ENCODE assay signal across 10 cellular contexts in the genomic region with DNA sequence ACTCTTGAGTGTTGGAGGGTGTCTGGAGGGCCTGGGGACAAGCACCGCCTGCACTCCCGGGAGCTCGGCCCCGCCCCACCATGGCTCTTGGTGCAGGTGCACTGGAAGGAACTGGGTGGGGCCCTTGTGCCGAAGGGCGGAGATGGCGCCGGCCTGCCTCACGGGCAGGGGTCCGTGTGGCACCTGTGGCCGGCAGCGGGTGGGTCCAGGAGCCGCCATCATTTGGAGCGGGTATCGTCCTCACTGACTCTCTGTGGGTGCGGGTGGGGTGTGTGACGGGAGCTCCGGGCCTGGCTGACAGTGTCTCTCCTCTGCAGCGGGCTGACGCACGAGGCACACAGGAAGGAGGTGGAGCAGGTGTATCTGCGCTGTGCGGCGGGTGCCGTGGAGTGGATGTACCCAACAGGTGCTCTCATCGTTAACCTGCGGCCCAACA. TPM values are rescaled to one million over a fixed set of nuclear protein-coding genes. Genes with fewer than 3 reads are reported as not detected.
DNase-seq lines count a peak whose midpoint lies in the region; ATAC-seq, FAIRE-seq and TF ChIP-seq lines count a peak whose summit lies in the region.
"Had no signal": no experiment of that assay in that cellular context is flagged by ENCODE, and none has a peak within 500 bp of the region (broad histone marks: within the 10 kb centered on the region; RNA-seq: fewer than 3 reads in every experiment).

No MANE protein-coding gene starts in this region.

- no peak for TF ChIP-seq RAD21 in K562 (CRISPR knock-in tag; conservative IDR thresholded peaks at IDR 0.05 in 1 of 2, IDR thresholded peaks at IDR 0.05 in 1 of 2)

- no peak for TF ChIP-seq EP300 in K562 (IDR thresholded peaks at IDR 0.05; ENCODE audit: low read length)

- peak overlapping the region in 4 of 11 experiments; percentile 48 to 98 (median 60); a peak in 7 of 22 replicates for H3K9ac ChIP-seq in BLaER1 treated with 17β-estradiol and CSF1 and Interleukin-3, amounts not matched to agents 10 nM and 100 nM
- peak overlapping the region in 1 of 2 experiments; percentile 35; a peak in 2 of 4 replicates for H3K9ac ChIP-seq in K562 (ENCODE audit: insufficient read depth in 1 of 2, low read depth in 2 of 2, low read length in 2 of 2)

- peaks cover 7% of the 10 kb centered on the region for H3K4me1 Mint-ChIP-seq in neural crest cell

- intact Hi-C loops in K562 (cut with micrococcal nuclease), result no loop called here

- CTCF ChIA-PET in HEK293 (lab: Yijun Ruan, JAX), result interaction anchor here (0.6 kb wide), 1 partner anchor 20 kb away, joined by 3 read pairs; no protein-coding TSS in a partner anchor
- CTCF ChIA-PET in K562 (lab: Yijun Ruan, JAX; ENCODE audit: low intra/inter-chr PET ratio), result no interaction called here

- no peak overlapping the region for H3K27ac Mint-ChIP-seq in neural crest cell (ENCODE audit: unreplicated experiment)

- H3K4me3 Mint-ChIP-seq in neural crest cell, result peak overlapping the region; percentile 41
- H3K4me3 Mint-ChIP-seq: activated naive CD8-positive, alpha-beta T cell treated with anti-CD3 and anti-CD28 coated beads for 36 hours had no signal

- H3K36me3 ChIP-seq in BLaER1 treated with 17β-estradiol and CSF1 and Interleukin-3, amounts not matched to agents 10 nM and 100 nM, result peaks cover 0 to 87% (median 0%) of the 10 kb centered on the region in 11 experiments; a peak in 12 of 22 replicates
- H3K36me3 ChIP-seq in HEK293 (ENCODE audit: control insufficient read depth in 2 of 2, insufficient read depth in 1 of 2, low read length in 2 of 2) (peaks cover 0 to 24% of the 10 kb centered on the region in 2 experiments; a peak in 1 of 3 replicates), K562 (ENCODE audit: control insufficient read depth, insufficient read depth, low read length) (peaks cover 63% of the 10 kb centered on the region; the same call in 2 of the 3 replicates)

- no peaks in the 10 kb centered on the region for H3K9me3 ChIP-seq in BLaER1 treated with 17β-estradiol and CSF1 and Interleukin-3, amounts not matched to agents 10 nM and 100 nM (replicated peaks in 1 of 11)
- H3K9me3 ChIP-seq in HEK293 (ENCODE audit: control insufficient read depth, insufficient read depth, low read depth, low read length) (no peaks in the 10 kb centered on the region), K562 (replicated peaks; ENCODE audit: control insufficient read depth, insufficient read depth, low read depth, low read length) (no peaks in the 10 kb centered on the region)

- no peaks in the 10 kb centered on the region for H3K36me3 Mint-ChIP-seq in neural crest cell (ENCODE audit: low read depth)
- H3K36me3 Mint-ChIP-seq: activated naive CD8-positive, alpha-beta T cell treated with anti-CD3 and anti-CD28 coated beads for 36 hours had no signal

- DNase-seq in K562 (ENCODE audit: extremely low read depth in 1 of 4, low spot score in 3 of 4), result no peak
- DNase-seq in neural crest cell (ENCODE audit: low read depth, low spot score), result no peak
- no peak for DNase-seq in NOMO-1 treated with dmso at 0.1 percent for 144 hours (lab: John Stamatoyannopoulos, UW; ENCODE audit: unreplicated experiment)
- DNase-seq in hypothalamus (lab: John Stamatoyannopoulos, UW), result no peak
- no peak for DNase-seq in NCI-H82 (lab: John Stamatoyannopoulos, UW)
- DNase-seq: activated naive CD8-positive, alpha-beta T cell treated with anti-CD3 and anti-CD28 coated beads for 36 hours; retina had no signal

- no peak for TF ChIP-seq CTCF in HEK293 (tag by site-specific recombination; IDR thresholded peaks at IDR 0.05)
- TF ChIP-seq CTCF in K562 (IDR thresholded peaks at IDR 0.05 in 2 of 3, conservative IDR thresholded peaks at IDR 0.05 in 1 of 3; ENCODE audit: insufficient read depth in 2 of 3, low read depth in 1 of 3, low read length in 3 of 3), result no peak
- TF ChIP-seq CTCF in neural crest cell (conservative IDR thresholded peaks at IDR 0.05), result no peak

- TF ChIP-seq POLR2A in K562 (conservative IDR thresholded peaks at IDR 0.05), result no peak

- peaks cover 20% of the 10 kb centered on the region for H3K27me3 Mint-ChIP-seq in neural crest cell (ENCODE audit: low read depth)

- peaks cover 0 to 78% (median 39%) of the 10 kb centered on the region in 11 experiments; a peak in 19 of 22 replicates for H3K27me3 ChIP-seq in BLaER1 treated with 17β-estradiol and CSF1 and Interleukin-3, amounts not matched to agents 10 nM and 100 nM
- no peaks in the 10 kb centered on the region for H3K27me3 ChIP-seq in K562 (ENCODE audit: control insufficient read depth in 2 of 2, insufficient read depth in 2 of 2, low read length in 2 of 2)

- H3K9me3 Mint-ChIP-seq in neural crest cell, result no peaks in the 10 kb centered on the region
- H3K9me3 Mint-ChIP-seq: activated naive CD8-positive, alpha-beta T cell treated with anti-CD3 and anti-CD28 coated beads for 36 hours had no signal

- peaks cover 64% of the 10 kb centered on the region for H3K79me2 ChIP-seq in K562 (ENCODE audit: control insufficient read depth, insufficient read depth, low read length)

- H3K4me1 ChIP-seq in BLaER1 treated with 17β-estradiol and CSF1 and Interleukin-3, amounts not matched to agents 10 nM and 100 nM, result peaks cover 75 to 88% (median 80%) of the 10 kb centered on the region in 10 experiments
- H3K4me1 ChIP-seq in HEK293 (ENCODE audit: control insufficient read depth, insufficient read depth, low read length) (peaks cover 7% of the 10 kb centered on the region), K562 (replicated peaks in 1 of 2; ENCODE audit: control insufficient read depth in 2 of 2, insufficient read depth in 2 of 2, low read length in 2 of 2) (peaks cover 18 to 89% of the 10 kb centered on the region in 2 experiments)

- WGBS in K562 (ENCODE audit: insufficient coverage, low coverage, missing lambda C conversion rate), result 95% methylated on average over 20 of the region's 27 CpGs

- no peak for FAIRE-seq in K562 (lab: Jason Lieb, UNC)

- H3K9me1 ChIP-seq in K562 (ENCODE audit: control insufficient read depth, insufficient read depth, low read length), result peaks cover 3% of the 10 kb centered on the region

- H3K4me2 ChIP-seq in BLaER1 treated with 17β-estradiol and CSF1 and Interleukin-3, amounts not matched to agents 10 nM and 100 nM, result peak overlapping the region; percentile 65 to 100 (median 96)
- no peak overlapping the region for H3K4me2 ChIP-seq in K562 (ENCODE audit: insufficient read depth, low read length)

- in situ Hi-C loops in K562 (cut with MboI), result no loop called here

- no peak overlapping the region for H2AFZ ChIP-seq in K562 (ENCODE audit: low read depth, low read length)

- POLR2A ChIA-PET in HEK293 (lab: Yijun Ruan, JAX) (no interaction called here), K562 (lab: Yijun Ruan, JAX) (no interaction called here)

- H4K20me1 ChIP-seq in BLaER1 treated with 17β-estradiol and CSF1 and Interleukin-3, amounts not matched to agents 10 nM and 100 nM, result peaks cover 77 to 95% (median 89%) of the 10 kb centered on the region in 11 experiments
- H4K20me1 ChIP-seq in K562 (replicated peaks; ENCODE audit: control insufficient read depth, insufficient read depth, low read length), result peaks cover 51% of the 10 kb centered on the region

- ATAC-seq in K562 (no peak), GM21447 (IDR thresholded peaks at IDR 0.05; ENCODE audit: unreplicated experiment) (no peak)

- BruUV-seq in K562 (replicated peaks; lab: Mats Ljungman, UMichigan), result no TSS peak

- peak overlapping the region in 1 of 11 experiments; percentile 45; a peak in 1 of 22 replicates for H3K27ac ChIP-seq in BLaER1 treated with 17β-estradiol and CSF1 and Interleukin-3, amounts not matched to agents 10 nM and 100 nM
- H3K27ac ChIP-seq in HEK293 (ENCODE audit: extremely low read depth, low read depth, low read length) (0 out of 2 replicates have a peak overlapping the region, but pooled peaks have one; percentile 27), K562 (ENCODE audit: extremely low read depth, low read depth, low read length) (no peak overlapping the region)

- H3K4me3 ChIP-seq in BLaER1 treated with 17β-estradiol and CSF1 and Interleukin-3, amounts not matched to agents 10 nM and 100 nM, result peak overlapping the region in 4 of 10 experiments; percentile 12 to 97 (median 27); a peak in 3 of 20 replicates
- H3K4me3 ChIP-seq in HEK293 (ENCODE audit: low read depth, low read length), result no peak overlapping the region
- H3K4me3 ChIP-seq in K562, result no peak overlapping the region

TF ChIP-seq in HEK293, 187 proteins besides CTCF, POLR2A, EP300 and RAD21 (continues in another document):
- TF ChIP-seq TRIM28 (IDR thresholded peaks at IDR 0.05; ENCODE audit: borderline replicate concordance, low read length), result no peak
- TF ChIP-seq BCL11B (tag by site-specific recombination; IDR thresholded peaks at IDR 0.05; ENCODE audit: low read depth), result no peak

TF ChIP-seq in K562, 482 proteins besides CTCF, POLR2A, EP300 and RAD21:
- TF ChIP-seq POLR2G (IDR thresholded peaks at IDR 0.05; ENCODE audit: low read depth, low read length) (peak; percentile 53), GTF2E2 (tag; IDR thresholded peaks at IDR 0.05) (no peak), ZNF57 (CRISPR knock-in tag; IDR thresholded peaks at IDR 0.05) (no peak)

RNA-seq across cellular contexts. Expression of gene METRNL, which starts 5.2 kb away (rescaled TPM):
- 12.2 and 22.8 TPM in 2 replicates for total RNA-seq in K562 (2011; cell fraction: chromatin; rRNA removed; ENCODE audit: low replicate concordance)
- 23.4 and 25.7 TPM in 2 replicates for total RNA-seq in K562 (2011; cell fraction: nucleolus; rRNA removed)
- 12.5 and 12.8 TPM in 2 replicates for total RNA-seq in K562 (2011; cell fraction: nucleoplasm; rRNA removed)
- total RNA-seq in K562 (2014; rRNA removed) (28.2 and 34.9 TPM in 2 replicates), K562 (2014; rRNA removed; fragmentation: Illumina TruSeq; extraction: Trizol) (2.2 and 2.3 TPM in 2 replicates), K562 (2015; rRNA removed; fragmentation: Illumina TruSeq; extraction: Trizol) (10.7 and 14.2 TPM in 2 replicates), K562 (2021) (25.7 and 31.8 TPM in 2 replicates), neural crest cell (14.7 and 18.2 TPM in 2 replicates)
- polyA plus RNA-seq in K562 (2011; rRNA removed) (2.9 and 6.2 TPM in 2 replicates), K562 (2014; fragmentation: Illumina TruSeq; extraction: Trizol) (1.7 and 10.2 TPM in 2 replicates), K562 (2014; fragmentation: Nextera tagmentation; extraction: Ambion mirVana) (under 1 TPM; 0.17 to 0.18 TPM), K562 (2014; rRNA removed) (19.5 and 23.5 TPM in 2 replicates)
- polyA plus RNA-seq in K562 (2011; cell fraction: cytosol; rRNA removed), result 14.1 and 23.9 TPM in 2 replicates
- polyA plus RNA-seq in K562 (2011; cell fraction: nucleus; rRNA removed), result 8.7 and 14.9 TPM in 2 replicates
- 24.6 and 38.9 TPM in 2 replicates for polyA plus RNA-seq in K562 (2012)
- 1.9 and 2.0 TPM in 2 replicates for polyA minus RNA-seq in K562 (2011; rRNA and poly(A)+ RNA removed)
- 19.5 and 23.5 TPM in 2 replicates for polyA minus RNA-seq in K562 (2011; cell fraction: cytosol; rRNA and poly(A)+ RNA removed)
- polyA minus RNA-seq in K562 (2011; cell fraction: nucleus; rRNA and poly(A)+ RNA removed), result 6.1 and 6.4 TPM in 2 replicates
